Comparison of ENCODE assay signal across 1 cellular context in genomic region chr12:119672194-119672593, GRCh38.
A peak's percentile ranks its signal among the peaks of the same experiment; 100 is the strongest.
TF ChIP-seq lines count a peak whose summit lies in the region.

No MANE protein-coding gene starts in this region.

TF ChIP-seq in K562, 482 proteins besides CTCF, POLR2A, EP300 and RAD21 (continued from another document):
- TF ChIP-seq AFF1 (IDR thresholded peaks at IDR 0.05; ENCODE audit: low read depth in 1 of 2, partially characterized antibody in 2 of 2): no peak
- no peak for TF ChIP-seq L3MBTL2 (IDR thresholded peaks at IDR 0.05)
- peak; percentile 69 for TF ChIP-seq TEAD4 (IDR thresholded peaks at IDR 0.05; ENCODE audit: low read length)
- TF ChIP-seq TEAD4 (CRISPR knock-in tag; IDR thresholded peaks at IDR 0.05; ENCODE audit: borderline replicate concordance): no peak
- TF ChIP-seq, protein P1, sequence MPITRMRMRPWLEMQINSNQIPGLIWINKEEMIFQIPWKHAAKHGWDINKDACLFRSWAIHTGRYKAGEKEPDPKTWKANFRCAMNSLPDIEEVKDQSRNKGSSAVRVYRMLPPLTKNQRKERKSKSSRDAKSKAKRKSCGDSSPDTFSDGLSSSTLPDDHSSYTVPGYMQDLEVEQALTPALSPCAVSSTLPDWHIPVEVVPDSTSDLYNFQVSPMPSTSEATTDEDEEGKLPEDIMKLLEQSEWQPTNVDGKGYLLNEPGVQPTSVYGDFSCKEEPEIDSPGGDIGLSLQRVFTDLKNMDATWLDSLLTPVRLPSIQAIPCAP (CRISPR knock-in tag; IDR thresholded peaks at IDR 0.05; ENCODE audit: borderline replicate concordance): no peak
- TF ChIP-seq, protein P2, sequence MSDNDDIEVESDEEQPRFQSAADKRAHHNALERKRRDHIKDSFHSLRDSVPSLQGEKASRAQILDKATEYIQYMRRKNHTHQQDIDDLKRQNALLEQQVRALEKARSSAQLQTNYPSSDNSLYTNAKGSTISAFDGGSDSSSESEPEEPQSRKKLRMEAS (CRISPR knock-in tag; IDR thresholded peaks at IDR 0.05): no peak
- TF ChIP-seq ZMIZ1 (IDR thresholded peaks at IDR 0.05; ENCODE audit: low read depth in 2 of 2, low read length in 2 of 2): 0 out of 4 replicates have a peak, but pooled peaks of 1 of the 2 experiments have one; percentile 55
- no peak for TF ChIP-seq ZNF586 (CRISPR knock-in tag; conservative IDR thresholded peaks at IDR 0.05)
